In genomic region chr11:94897330-94897768, GRCh38 we compare ENCODE assay signal across 8 cellular contexts.
DNase-seq lines count a peak whose midpoint lies in the region; ATAC-seq and TF ChIP-seq lines count a peak whose summit lies in the region.

No MANE protein-coding gene starts in this region.

- no peaks in the 10 kb centered on the region for H3K4me1 Mint-ChIP-seq in activated T-cell treated with anti-CD3 and anti-CD28 coated beads, Interleukin-2, amount 50 U/mL, for 24 hours (ENCODE audit: low read depth)
- H3K4me1 Mint-ChIP-seq in activated CD8-positive, alpha-beta T cell treated with anti-CD3 and anti-CD28 coated beads, Interleukin-2, amount 10 ng/mL, durations not matched to agents 7 days and 5 days (ENCODE audit: low read depth) = no peaks in the 10 kb centered on the region

- CTCF ChIA-PET in activated CD8-positive, alpha-beta T cell treated with anti-CD3 and anti-CD28 coated beads, Interleukin-2, amount 10 ng/mL, durations not matched to agents 7 days and 5 days (lab: Charles Lee) = interaction anchor here (0.7 to 3.2 kb wide), 19 partner anchors 9 to 380 kb away, joined by 3 to 21 read pairs (median 4); no protein-coding TSS in a partner anchor

- POLR2A ChIA-PET in activated CD8-positive, alpha-beta T cell treated with anti-CD3 and anti-CD28 coated beads, Interleukin-2, amount 10 ng/mL, durations not matched to agents 7 days and 5 days (lab: Charles Lee) = interaction anchor here (1.0 kb wide), 1 partner anchor 16 kb away, joined by 3 read pairs; no protein-coding TSS in a partner anchor

- no peak overlapping the region for H3K27ac Mint-ChIP-seq in activated T-cell treated with anti-CD3 and anti-CD28 coated beads, Interleukin-2, amount 50 U/mL, for 24 hours
- H3K27ac Mint-ChIP-seq in activated CD8-positive, alpha-beta T cell treated with anti-CD3 and anti-CD28 coated beads, Interleukin-2, amount 10 ng/mL, durations not matched to agents 7 days and 5 days = no peak overlapping the region

- H3K4me3 Mint-ChIP-seq in activated T-cell treated with anti-CD3 and anti-CD28 coated beads, Interleukin-2, amount 50 U/mL, for 24 hours = no peak overlapping the region
- H3K4me3 Mint-ChIP-seq in activated CD8-positive, alpha-beta T cell treated with anti-CD3 and anti-CD28 coated beads, Interleukin-2, amount 10 ng/mL, durations not matched to agents 7 days and 5 days = no peak overlapping the region

- no peaks in the 10 kb centered on the region for H3K27me3 ChIP-seq in gastroesophageal sphincter

- H3K27me3 Mint-ChIP-seq in activated T-cell treated with anti-CD3 and anti-CD28 coated beads, Interleukin-2, amount 50 U/mL, for 24 hours = no peaks in the 10 kb centered on the region
- H3K27me3 Mint-ChIP-seq in activated CD8-positive, alpha-beta T cell treated with anti-CD3 and anti-CD28 coated beads, Interleukin-2, amount 10 ng/mL, durations not matched to agents 7 days and 5 days (ENCODE audit: low read depth) = no peaks in the 10 kb centered on the region

- H3K9me3 ChIP-seq in gastroesophageal sphincter = peaks cover 0 to 32% (median 0%) of the 10 kb centered on the region in 3 donors

- H3K36me3 Mint-ChIP-seq in activated T-cell treated with anti-CD3 and anti-CD28 coated beads, Interleukin-2, amount 50 U/mL, for 24 hours (ENCODE audit: low read depth) = no peaks in the 10 kb centered on the region
- H3K36me3 Mint-ChIP-seq in activated CD8-positive, alpha-beta T cell treated with anti-CD3 and anti-CD28 coated beads, Interleukin-2, amount 10 ng/mL, durations not matched to agents 7 days and 5 days (ENCODE audit: low read depth) = no peaks in the 10 kb centered on the region

- H3K27ac ChIP-seq in gastroesophageal sphincter = no peak overlapping the region

- ATAC-seq in HG02798 (IDR thresholded peaks at IDR 0.05; ENCODE audit: poor library complexity, unreplicated experiment) = peak; percentile 82
- ATAC-seq in activated CD8-positive, alpha-beta T cell treated with anti-CD3 and anti-CD28 coated beads, Interleukin-2, amount 10 ng/mL, durations not matched to agents 7 days and 5 days = no peak
- no peak for ATAC-seq in gastroesophageal sphincter
- no peak for ATAC-seq in HG03039 (IDR thresholded peaks at IDR 0.05; ENCODE audit: unreplicated experiment)

- TF ChIP-seq EP300 in gastroesophageal sphincter (IDR thresholded peaks at IDR 0.05) = no peak

- peaks cover 0 to 16% (median 0%) of the 10 kb centered on the region in 3 donors for H3K4me1 ChIP-seq in gastroesophageal sphincter

- H3K4me3 ChIP-seq in gastroesophageal sphincter = no peak overlapping the region

- H3K9me3 Mint-ChIP-seq in activated T-cell treated with anti-CD3 and anti-CD28 coated beads, Interleukin-2, amount 50 U/mL, for 24 hours = peaks cover 13% of the 10 kb centered on the region
- peaks cover 3% of the 10 kb centered on the region for H3K9me3 Mint-ChIP-seq in activated CD8-positive, alpha-beta T cell treated with anti-CD3 and anti-CD28 coated beads, Interleukin-2, amount 10 ng/mL, durations not matched to agents 7 days and 5 days (ENCODE audit: insufficient read depth)

- 0 to 6% methylated on average over 1 of the region's 1 CpG for WGBS in gastroesophageal sphincter (ENCODE audit: low coverage in 1 of 2), 2 donors

- no peak for TF ChIP-seq POLR2A in gastroesophageal sphincter (IDR thresholded peaks at IDR 0.05)

- peaks cover 0 to 23% of the 10 kb centered on the region in 2 donors for H3K36me3 ChIP-seq in gastroesophageal sphincter

- peak; percentile 74 to 92 (median 83) for TF ChIP-seq CTCF in gastroesophageal sphincter (IDR thresholded peaks at IDR 0.05)

- DNase-seq in activated T-cell treated with anti-CD3 and anti-CD28 coated beads for 24 hours (ENCODE audit: low read depth) = peak; percentile 27
- DNase-seq in activated T-cell treated with anti-CD3 and anti-CD28 coated beads, Interleukin-2, amount 50 U/mL, for 24 hours = no peak
- DNase-seq in NCI-H446 (lab: John Stamatoyannopoulos, UW) = peak; percentile 57 to 84
- peak; percentile 59 for DNase-seq in activated CD8-positive, alpha-beta T cell treated with anti-CD3 and anti-CD28 coated beads, Interleukin-2, amount 10 ng/mL, durations not matched to agents 7 days and 5 days
- DNase-seq in pons (ENCODE audit: low spot score) = peak; percentile 61
